Comparison of ENCODE assay signal across 11 cellular contexts in genomic region chr5:10374032-10374431, GRCh38. TPM values are rescaled to one million over a fixed set of nuclear protein-coding genes. Genes with fewer than 3 reads are reported as not detected.
A peak's percentile ranks its signal among the peaks of the same experiment; 100 is the strongest.
DNase-seq lines count a peak whose midpoint lies in the region; ATAC-seq and TF ChIP-seq lines count a peak whose summit lies in the region.
"Had no signal": no experiment of that assay in that cellular context is flagged by ENCODE, and none has a peak within 500 bp of the region (broad histone marks: within the 10 kb centered on the region; RNA-seq: fewer than 3 reads in every experiment).

No MANE protein-coding gene starts in this region.

- H3K9ac ChIP-seq in mesenchymal stem cell (ENCODE audit: low read length), result no peak overlapping the region

- H4K8ac ChIP-seq in mesenchymal stem cell (ENCODE audit: low read length), result no peak overlapping the region

- no peak overlapping the region for H3K4me2 ChIP-seq in mesenchymal stem cell (ENCODE audit: low read length, poor library complexity, severe bottlenecking)

- H2BK12ac ChIP-seq in mesenchymal stem cell (ENCODE audit: low read length in 2 of 2), result no peak overlapping the region

- 64 to 71% (median 67%) methylated on average over 6 of the region's 6 CpGs for WGBS in heart left ventricle, 4 donors
- 98% methylated on average over 4 of the region's 6 CpGs for WGBS in mesenchymal stem cell

- H3K4ac ChIP-seq in mesenchymal stem cell (ENCODE audit: low read depth in 1 of 2, low read length in 2 of 2), result no peak overlapping the region

- H2AK5ac ChIP-seq in mesenchymal stem cell (ENCODE audit: low read length, severe bottlenecking), result no peak overlapping the region

- peaks cover 4% of the 10 kb centered on the region for H3K79me1 ChIP-seq in mesenchymal stem cell (replicated peaks; ENCODE audit: low read length, poor library complexity, severe bottlenecking)

- no peaks in the 10 kb centered on the region for H3K27me3 Mint-ChIP-seq in activated naive CD8-positive, alpha-beta T cell treated with anti-CD3 and anti-CD28 coated beads, Interleukin-2, amount 50 U/mL, for 24 hours
- H3K27me3 Mint-ChIP-seq in naive thymus-derived CD4-positive, alpha-beta T cell, result no peaks in the 10 kb centered on the region

- H3K4me1 ChIP-seq in cardiac muscle cell (ENCODE audit: low read depth) (peaks cover 8% of the 10 kb centered on the region), heart left ventricle (peaks cover 3 to 83% (median 50%) of the 10 kb centered on the region in 12 donors), mesenchymal stem cell (ENCODE audit: control insufficient read depth, insufficient read depth, low read depth, low read length) (peaks cover 12% of the 10 kb centered on the region)
- H3K4me1 ChIP-seq in naive thymus-derived CD4-positive, alpha-beta T cell (ENCODE audit: control insufficient read depth in 2 of 2, insufficient read depth in 2 of 2, low read length in 2 of 2), result peaks cover 13 to 38% of the 10 kb centered on the region in 2 donors

- POLR2A ChIA-PET in naive thymus-derived CD4-positive, alpha-beta T cell (lab: Charles Lee), result no interaction called here
- POLR2A ChIA-PET in HEK293T (lab: Yijun Ruan, JAX), result interaction anchor here (2.6 kb wide), 1 partner anchor 21 kb away, joined by 11 read pairs; the partner anchor contains the start of gene MARCHF6

- TF ChIP-seq POLR2A in heart left ventricle (IDR thresholded peaks at IDR 0.05), result no peak

- no peak overlapping the region for H3K18ac ChIP-seq in mesenchymal stem cell (ENCODE audit: low read depth in 1 of 2, low read length in 2 of 2)

- no peak overlapping the region for H2BK120ac ChIP-seq in mesenchymal stem cell (ENCODE audit: low read depth, low read length)

- no peak overlapping the region for H4K91ac ChIP-seq in mesenchymal stem cell (ENCODE audit: low read length)

- no peak for ATAC-seq in heart left ventricle
- no peak for ATAC-seq in activated naive CD8-positive, alpha-beta T cell treated with anti-CD3 and anti-CD28 coated beads, Interleukin-2, amount 50 U/mL, for 24 hours
- ATAC-seq in naive thymus-derived CD4-positive, alpha-beta T cell, result no peak

- H3K4me3 ChIP-seq in cardiac muscle cell, result no peak overlapping the region
- no peak overlapping the region for H3K4me3 ChIP-seq in heart left ventricle
- H3K4me3 ChIP-seq in naive thymus-derived CD4-positive, alpha-beta T cell (ENCODE audit: low read length), result no peak overlapping the region
- no peak overlapping the region for H3K4me3 ChIP-seq in mesenchymal stem cell (ENCODE audit: insufficient read depth in 1 of 2, low read depth in 1 of 2, low read length in 2 of 2)

- H3K27ac ChIP-seq in cardiac muscle cell (peak overlapping the region; percentile 36), heart left ventricle (no peak overlapping the region), mesenchymal stem cell (ENCODE audit: low read length, poor library complexity, severe bottlenecking) (no peak overlapping the region)
- H3K27ac ChIP-seq in naive thymus-derived CD4-positive, alpha-beta T cell (ENCODE audit: low read depth, low read length), result no peak overlapping the region

- TF ChIP-seq CTCF in cardiac muscle cell (IDR thresholded peaks at IDR 0.05; ENCODE audit: low read depth, low read length) (no peak), heart left ventricle (IDR thresholded peaks at IDR 0.05) (no peak)

- H2AFZ ChIP-seq in mesenchymal stem cell (ENCODE audit: low read depth, low read length), result no peak overlapping the region

- intact Hi-C loops in heart left ventricle (cut with DNase I), result no loop called here
- intact Hi-C loops in naive thymus-derived CD4-positive, alpha-beta T cell (cut with micrococcal nuclease), result no loop called here

- no peak for DNase-seq in cardiac muscle cell (ENCODE audit: low read depth in 1 of 2, low spot score in 1 of 2)
- no peak for DNase-seq in heart left ventricle
- DNase-seq in activated naive CD8-positive, alpha-beta T cell treated with anti-CD3 and anti-CD28 coated beads, Interleukin-2, amount 50 U/mL, for 24 hours, result no peak
- no peak for DNase-seq in naive thymus-derived CD4-positive, alpha-beta T cell
- no peak for DNase-seq in HuH-7.5 (ENCODE audit: low spot score)
- no peak for DNase-seq in mesenchymal stem cell
- no peak for DNase-seq in NCI-H2081 treated with DMSO at 0.1 percent for 48 hours (lab: John Stamatoyannopoulos, UW)
- DNase-seq in HEK293T (ENCODE audit: extremely low spot score), result no peak
- DNase-seq: NCI-H2029 treated with DMSO at 0.1 percent for 48 hours, NCI-H748 treated with DMSO at 0.1 percent for 48 hours, posterior cingulate gyrus had no signal

- no peaks in the 10 kb centered on the region for H3K9me3 Mint-ChIP-seq in activated naive CD8-positive, alpha-beta T cell treated with anti-CD3 and anti-CD28 coated beads, Interleukin-2, amount 50 U/mL, for 24 hours
- peaks cover 0 to 2% (median 0%) of the 10 kb centered on the region in 11 donors for H3K9me3 Mint-ChIP-seq in naive thymus-derived CD4-positive, alpha-beta T cell

- H3K23ac ChIP-seq in mesenchymal stem cell (ENCODE audit: low read length in 2 of 2), result no peak overlapping the region

- H3K27me3 ChIP-seq in cardiac muscle cell (no peaks in the 10 kb centered on the region), heart left ventricle (no peaks in the 10 kb centered on the region), mesenchymal stem cell (ENCODE audit: control insufficient read depth in 1 of 2, insufficient read depth in 1 of 2, low read length in 2 of 2) (no peaks in the 10 kb centered on the region)
- H3K27me3 ChIP-seq in naive thymus-derived CD4-positive, alpha-beta T cell (ENCODE audit: control insufficient read depth in 2 of 2, insufficient read depth in 2 of 2, low read length in 2 of 2), result no peaks in the 10 kb centered on the region

- H3K4me1 Mint-ChIP-seq in activated naive CD8-positive, alpha-beta T cell treated with anti-CD3 and anti-CD28 coated beads, Interleukin-2, amount 50 U/mL, for 24 hours, result peaks cover 73% of the 10 kb centered on the region
- H3K4me1 Mint-ChIP-seq in naive thymus-derived CD4-positive, alpha-beta T cell, result peaks cover 50 to 92% (median 89%) of the 10 kb centered on the region in 7 donors

- H3K4me3 Mint-ChIP-seq in activated naive CD8-positive, alpha-beta T cell treated with anti-CD3 and anti-CD28 coated beads, Interleukin-2, amount 50 U/mL, for 24 hours, result no peak overlapping the region
- H3K4me3 Mint-ChIP-seq in naive thymus-derived CD4-positive, alpha-beta T cell, result peak overlapping the region in 6 of 10 donors; percentile 1 to 67 (median 28)

- H3K36me3 Mint-ChIP-seq in activated naive CD8-positive, alpha-beta T cell treated with anti-CD3 and anti-CD28 coated beads, Interleukin-2, amount 50 U/mL, for 24 hours (ENCODE audit: low read depth), result peaks cover 23% of the 10 kb centered on the region
- H3K36me3 Mint-ChIP-seq in naive thymus-derived CD4-positive, alpha-beta T cell, result peaks cover 4 to 34% (median 14%) of the 10 kb centered on the region in 5 donors

- H3K14ac ChIP-seq in mesenchymal stem cell (ENCODE audit: low read length in 2 of 2), result no peak overlapping the region

- H3K36me3 ChIP-seq in cardiac muscle cell (peaks cover 9% of the 10 kb centered on the region), heart left ventricle (peaks cover 0 to 14% (median 4%) of the 10 kb centered on the region in 9 donors), mesenchymal stem cell (ENCODE audit: control insufficient read depth in 1 of 2, insufficient read depth in 2 of 2, low read depth in 1 of 2, low read length in 2 of 2) (peaks cover 8 to 14% of the 10 kb centered on the region in 2 experiments)
- peaks cover 0 to 4% (median 0%) of the 10 kb centered on the region in 3 experiments for H3K36me3 ChIP-seq in naive thymus-derived CD4-positive, alpha-beta T cell (ENCODE audit: control insufficient read depth in 2 of 3, insufficient read depth in 3 of 3, low read length in 3 of 3)

- no peak overlapping the region for H2BK15ac ChIP-seq in mesenchymal stem cell (ENCODE audit: low read depth, poor library complexity, severe bottlenecking)

- CTCF ChIA-PET in naive thymus-derived CD4-positive, alpha-beta T cell (lab: Charles Lee), result no interaction called here
- CTCF ChIA-PET in HEK293T (lab: Yijun Ruan, JAX), result no interaction called here

- no peak overlapping the region for H2BK5ac ChIP-seq in mesenchymal stem cell (ENCODE audit: low read depth, low read length, poor library complexity, severe bottlenecking)

- peak overlapping the region; percentile 21 for H3K27ac Mint-ChIP-seq in activated naive CD8-positive, alpha-beta T cell treated with anti-CD3 and anti-CD28 coated beads, Interleukin-2, amount 50 U/mL, for 24 hours
- H3K27ac Mint-ChIP-seq in naive thymus-derived CD4-positive, alpha-beta T cell, result peak overlapping the region in 3 of 9 donors; percentile 21 to 49 (median 37)

- H3K9me3 ChIP-seq in cardiac muscle cell (ENCODE audit: low read depth) (no peaks in the 10 kb centered on the region), heart left ventricle (no peaks in the 10 kb centered on the region), mesenchymal stem cell (ENCODE audit: control insufficient read depth, low read length) (no peaks in the 10 kb centered on the region)
- H3K9me3 ChIP-seq in naive thymus-derived CD4-positive, alpha-beta T cell (ENCODE audit: control insufficient read depth in 2 of 3, low read length in 3 of 3), result no peaks in the 10 kb centered on the region

TF ChIP-seq in HEK293T, 16 proteins besides CTCF, POLR2A, EP300 and RAD21:
- TF ChIP-seq SUZ12 (IDR thresholded peaks at IDR 0.05) (no peak), SP1 (IDR thresholded peaks at IDR 0.05) (no peak), FOXA1 (IDR thresholded peaks at IDR 0.05) (no peak), L3MBTL2 (conservative IDR thresholded peaks at IDR 0.05) (no peak), BHLHE40 (IDR thresholded peaks at IDR 0.05; ENCODE audit: borderline replicate concordance) (no peak), NFRKB (IDR thresholded peaks at IDR 0.05) (no peak)

RNA-seq across cellular contexts. Expression of gene MARCHF6, which starts 20.5 kb away (rescaled TPM):
- 54.8 and 75.1 TPM in 2 replicates for total RNA-seq in cardiac muscle cell
- polyA plus RNA-seq in cardiac muscle cell, result 56.8 and 120 TPM in 2 replicates
- total RNA-seq in heart left ventricle, result 100 to 1,000 TPM; 108 to 192 (median 161) TPM
- 10 to 100 TPM; 39.3 to 91.6 TPM for polyA plus RNA-seq in heart left ventricle
- 100 to 1,000 TPM in 4 of 5 experiments, 10 to 100 TPM in 1; 85.4 to 211 (median 180) TPM for total RNA-seq in naive thymus-derived CD4-positive, alpha-beta T cell
- polyA plus RNA-seq in naive thymus-derived CD4-positive, alpha-beta T cell, result 10 to 100 TPM; 42.5 to 49.4 TPM
- polyA plus RNA-seq in mesenchymal stem cell (2013, experiment 1 of 2), result 39.0 TPM
- 39.1 TPM for polyA plus RNA-seq in mesenchymal stem cell (2013, experiment 2 of 2)
